8 cellular contexts compared by ENCODE assay signal in genomic region chr16:66905633-66906539, GRCh38. TPM values are rescaled to one million over a fixed set of nuclear protein-coding genes. Genes with fewer than 3 reads are reported as not detected.
DNase-seq lines count a peak whose midpoint lies in the region; ATAC-seq and TF ChIP-seq lines count a peak whose summit lies in the region.

No MANE protein-coding gene starts in this region.

- DNase-seq in CD4-positive, alpha-beta memory T cell = peak in 3 of 5 donors; percentile 40 to 44 (median 40)
- DNase-seq in Karpas-422 (peak; percentile 82), cerebellum (ENCODE audit: low spot score) (no peak), GM13976 (ENCODE audit: low spot score) (no peak), occipital lobe (lab: John Stamatoyannopoulos, UW) (no peak)
- DNase-seq in activated naive CD8-positive, alpha-beta T cell treated with anti-CD3 and anti-CD28 coated beads, Interleukin-2, amount 10 ng/mL, durations not matched to agents 7 days and 5 days = no peak
- no peak for DNase-seq in activated CD8-positive, alpha-beta memory T cell treated with anti-CD3 and anti-CD28 coated beads, Interleukin-2, amount 50 U/mL, for 4 hours

- WGBS in mesodermal cell (ENCODE audit: insufficient coverage in 2 of 2), 2 experiments = 89 to 91% methylated on average over 10 of the region's 11 CpGs

- H3K27ac Mint-ChIP-seq in CD4-positive, alpha-beta memory T cell = peak overlapping the region in 4 of 7 donors; percentile 74 to 80 (median 78)
- H3K27ac Mint-ChIP-seq in activated naive CD8-positive, alpha-beta T cell treated with anti-CD3 and anti-CD28 coated beads, Interleukin-2, amount 10 ng/mL, durations not matched to agents 7 days and 5 days = peak overlapping the region; percentile 82

- H3K27ac ChIP-seq in CD4-positive, alpha-beta memory T cell (ENCODE audit: low read depth, low read length) = no peak overlapping the region
- H3K27ac ChIP-seq in Karpas-422 (ENCODE audit: low read length) = no peak overlapping the region
- peak overlapping the region; percentile 78 for H3K27ac ChIP-seq in mesodermal cell (ENCODE audit: low read depth, low read length, severe bottlenecking)

- no peaks in the 10 kb centered on the region for H3K79me2 ChIP-seq in Karpas-422 (ENCODE audit: low read length)

- no peaks in the 10 kb centered on the region for H3K9me3 ChIP-seq in CD4-positive, alpha-beta memory T cell (ENCODE audit: control insufficient read depth in 1 of 2, low read length in 2 of 2)
- H3K9me3 ChIP-seq in Karpas-422 (ENCODE audit: low read length) (no peaks in the 10 kb centered on the region), mesodermal cell (ENCODE audit: control insufficient read depth, low read length) (no peaks in the 10 kb centered on the region)

- CTCF ChIA-PET in CD4-positive, alpha-beta memory T cell (lab: Charles Lee; ENCODE audit: partially characterized antibody) = interaction anchor here (1.7 kb wide), 1 partner anchor 10 kb away, joined by 4 read pairs; no protein-coding TSS in a partner anchor

- peaks cover 5 to 10% (median 8%) of the 10 kb centered on the region in 4 donors for H3K4me1 Mint-ChIP-seq in CD4-positive, alpha-beta memory T cell
- peaks cover 7% of the 10 kb centered on the region for H3K4me1 Mint-ChIP-seq in activated naive CD8-positive, alpha-beta T cell treated with anti-CD3 and anti-CD28 coated beads, Interleukin-2, amount 10 ng/mL, durations not matched to agents 7 days and 5 days

- no peak overlapping the region for H3K4me2 ChIP-seq in Karpas-422 (ENCODE audit: low read depth, low read length, poor library complexity, severe bottlenecking)

- no peaks in the 10 kb centered on the region for H4K20me1 ChIP-seq in Karpas-422 (ENCODE audit: insufficient read depth, low read depth, low read length)

- TF ChIP-seq CTCF in GM13976 (IDR thresholded peaks at IDR 0.05; ENCODE audit: borderline replicate concordance, control extremely low read depth, extremely low read depth, insufficient read depth, missing control alignments) = no peak

- peaks cover 11% of the 10 kb centered on the region for H3K4me1 ChIP-seq in CD4-positive, alpha-beta memory T cell (ENCODE audit: insufficient read depth, low read length)
- H3K4me1 ChIP-seq in Karpas-422 (ENCODE audit: low read length) (peaks cover 11% of the 10 kb centered on the region), mesodermal cell (ENCODE audit: control insufficient read depth, insufficient read depth, low read length, poor library complexity, severe bottlenecking) (peaks cover 35% of the 10 kb centered on the region)

- no peaks in the 10 kb centered on the region for H3K27me3 ChIP-seq in CD4-positive, alpha-beta memory T cell (ENCODE audit: insufficient read depth, low read length)
- no peaks in the 10 kb centered on the region for H3K27me3 ChIP-seq in Karpas-422 (ENCODE audit: low read length)

- no peaks in the 10 kb centered on the region for H3K9me3 Mint-ChIP-seq in CD4-positive, alpha-beta memory T cell
- H3K9me3 Mint-ChIP-seq in activated naive CD8-positive, alpha-beta T cell treated with anti-CD3 and anti-CD28 coated beads, Interleukin-2, amount 10 ng/mL, durations not matched to agents 7 days and 5 days = no peaks in the 10 kb centered on the region

- intact Hi-C loops in CD4-positive, alpha-beta memory T cell (cut with micrococcal nuclease) = no loop called here

- POLR2A ChIA-PET in CD4-positive, alpha-beta memory T cell (lab: Charles Lee; ENCODE audit: partially characterized antibody) = no interaction called here
- POLR2A ChIA-PET in activated naive CD8-positive, alpha-beta T cell treated with anti-CD3 and anti-CD28 coated beads, Interleukin-2, amount 10 ng/mL, durations not matched to agents 7 days and 5 days (lab: Charles Lee) = interaction anchor here (1.3 kb wide), 1 partner anchor 13 kb away, joined by 5 read pairs; no protein-coding TSS in a partner anchor

- H3K27me3 Mint-ChIP-seq in CD4-positive, alpha-beta memory T cell = no peaks in the 10 kb centered on the region
- no peaks in the 10 kb centered on the region for H3K27me3 Mint-ChIP-seq in activated naive CD8-positive, alpha-beta T cell treated with anti-CD3 and anti-CD28 coated beads, Interleukin-2, amount 10 ng/mL, durations not matched to agents 7 days and 5 days

- no peak overlapping the region for H3K4me3 Mint-ChIP-seq in CD4-positive, alpha-beta memory T cell
- H3K4me3 Mint-ChIP-seq in activated naive CD8-positive, alpha-beta T cell treated with anti-CD3 and anti-CD28 coated beads, Interleukin-2, amount 10 ng/mL, durations not matched to agents 7 days and 5 days = peak overlapping the region; percentile 41

- H3K36me3 ChIP-seq in CD4-positive, alpha-beta memory T cell (ENCODE audit: insufficient read depth, low read length) = no peaks in the 10 kb centered on the region
- no peaks in the 10 kb centered on the region for H3K36me3 ChIP-seq in Karpas-422 (ENCODE audit: insufficient read depth, low read length)
- H3K36me3 ChIP-seq in mesodermal cell (ENCODE audit: control insufficient read depth, insufficient read depth, low read length) = no peaks in the 10 kb centered on the region

- no peak overlapping the region for H3K4me3 ChIP-seq in CD4-positive, alpha-beta memory T cell (ENCODE audit: low read length in 2 of 2)
- H3K4me3 ChIP-seq in Karpas-422 (ENCODE audit: low read length) (no peak overlapping the region), mesodermal cell (ENCODE audit: extremely low read depth, insufficient read depth, low read length, poor library complexity, severe bottlenecking) (no peak overlapping the region)

- no peaks in the 10 kb centered on the region for H3K9me2 ChIP-seq in Karpas-422 (replicated peaks; ENCODE audit: insufficient read depth, low read length)

- no peak overlapping the region for H3K9ac ChIP-seq in Karpas-422 (ENCODE audit: low read length)

- peak; percentile 76 for ATAC-seq in activated naive CD8-positive, alpha-beta T cell treated with anti-CD3 and anti-CD28 coated beads, Interleukin-2, amount 10 ng/mL, durations not matched to agents 7 days and 5 days (ENCODE audit: low read depth)

- in situ Hi-C loops in GM13976 (cut with MboI; ENCODE audit: low sequenced_read_pairs, unreplicated experiment) = no loop called here

- no peak overlapping the region for H2AFZ ChIP-seq in Karpas-422 (ENCODE audit: low read length)

- H3K36me3 Mint-ChIP-seq in CD4-positive, alpha-beta memory T cell = no peaks in the 10 kb centered on the region
- H3K36me3 Mint-ChIP-seq in activated naive CD8-positive, alpha-beta T cell treated with anti-CD3 and anti-CD28 coated beads, Interleukin-2, amount 10 ng/mL, durations not matched to agents 7 days and 5 days = no peaks in the 10 kb centered on the region

RNA-seq across cellular contexts. Expression of gene CDH16, which starts 12.8 kb away (rescaled TPM):
- total RNA-seq in CD4-positive, alpha-beta memory T cell = not detected
- polyA plus RNA-seq in CD4-positive, alpha-beta memory T cell = not detected
- not detected in 2 replicates for total RNA-seq in Karpas-422 (2014; rRNA removed; shearing (Covaris generic); ENCODE audit: low replicate concordance)
- not detected for total RNA-seq in activated naive CD8-positive, alpha-beta T cell treated with anti-CD3 and anti-CD28 coated beads, Interleukin-2, amount 10 ng/mL, durations not matched to agents 7 days and 5 days
- not detected for polyA plus RNA-seq in mesodermal cell (2013, experiment 1 of 2)
- not detected for polyA plus RNA-seq in mesodermal cell (2013, experiment 2 of 2)
- total RNA-seq in cerebellum (not detected), occipital lobe (not detected)

RNA-seq across cellular contexts. Expression of gene RRAD, which starts 19.4 kb away (rescaled TPM):
- total RNA-seq in CD4-positive, alpha-beta memory T cell = under 1 TPM; 0.29 to 0.58 TPM
- polyA plus RNA-seq in CD4-positive, alpha-beta memory T cell = not detected
- total RNA-seq in Karpas-422 (2014; rRNA removed; shearing (Covaris generic); ENCODE audit: low replicate concordance) = not detected in 2 replicates
- total RNA-seq in activated naive CD8-positive, alpha-beta T cell treated with anti-CD3 and anti-CD28 coated beads, Interleukin-2, amount 10 ng/mL, durations not matched to agents 7 days and 5 days = under 1 TPM; 0.60 to 0.61 TPM
- polyA plus RNA-seq in mesodermal cell (2013, experiment 1 of 2) = 0.77 TPM
- 1.1 TPM for polyA plus RNA-seq in mesodermal cell (2013, experiment 2 of 2)
- total RNA-seq in cerebellum (1.1 TPM), occipital lobe (0.94 TPM)

RNA-seq across cellular contexts. Expression of gene PDP2, which starts 25.6 kb away (rescaled TPM):
- total RNA-seq in CD4-positive, alpha-beta memory T cell = 10 to 100 TPM; 16.3 to 19.3 TPM
- polyA plus RNA-seq in CD4-positive, alpha-beta memory T cell = 1 to 10 TPM; 2.4 to 4.0 TPM
- 7.7 and 11.7 TPM in 2 replicates for total RNA-seq in Karpas-422 (2014; rRNA removed; shearing (Covaris generic); ENCODE audit: low replicate concordance)
- 10 to 100 TPM; 26.6 TPM for total RNA-seq in activated naive CD8-positive, alpha-beta T cell treated with anti-CD3 and anti-CD28 coated beads, Interleukin-2, amount 10 ng/mL, durations not matched to agents 7 days and 5 days
- 11.2 TPM for polyA plus RNA-seq in mesodermal cell (2013, experiment 1 of 2)
- polyA plus RNA-seq in mesodermal cell (2013, experiment 2 of 2) = 12.0 TPM
- total RNA-seq in cerebellum (11.3 TPM), occipital lobe (9.2 TPM)

RNA-seq across cellular contexts. Expression of gene CIAO2B, which starts 28.3 kb away (rescaled TPM):
- 10 to 100 TPM; 72.7 to 75.0 TPM for total RNA-seq in CD4-positive, alpha-beta memory T cell
- 100 to 1,000 TPM; 128 to 150 TPM for polyA plus RNA-seq in CD4-positive, alpha-beta memory T cell
- 121 and 227 TPM in 2 replicates for total RNA-seq in Karpas-422 (2014; rRNA removed; shearing (Covaris generic); ENCODE audit: low replicate concordance)
- total RNA-seq in activated naive CD8-positive, alpha-beta T cell treated with anti-CD3 and anti-CD28 coated beads, Interleukin-2, amount 10 ng/mL, durations not matched to agents 7 days and 5 days = 100 to 1,000 TPM in 1 of 2 experiments, 10 to 100 TPM in 1; 98.0 to 106 TPM
- 117 TPM for polyA plus RNA-seq in mesodermal cell (2013, experiment 1 of 2)
- polyA plus RNA-seq in mesodermal cell (2013, experiment 2 of 2) = 97.9 TPM
- total RNA-seq in cerebellum (60.5 TPM), occipital lobe (80.5 TPM)

RNA-seq across cellular contexts. Expression of gene CES2, which starts 29.4 kb away (rescaled TPM):
- total RNA-seq in CD4-positive, alpha-beta memory T cell = 10 to 100 TPM; 46.5 to 51.0 TPM
- polyA plus RNA-seq in CD4-positive, alpha-beta memory T cell = 10 to 100 TPM; 25.4 to 30.4 TPM
- total RNA-seq in Karpas-422 (2014; rRNA removed; shearing (Covaris generic); ENCODE audit: low replicate concordance) = 13.3 and 34.8 TPM in 2 replicates
- 10 to 100 TPM; 45.4 to 46.4 TPM for total RNA-seq in activated naive CD8-positive, alpha-beta T cell treated with anti-CD3 and anti-CD28 coated beads, Interleukin-2, amount 10 ng/mL, durations not matched to agents 7 days and 5 days
- polyA plus RNA-seq in mesodermal cell (2013, experiment 1 of 2) = 16.8 TPM
- polyA plus RNA-seq in mesodermal cell (2013, experiment 2 of 2) = 17.1 TPM
- 32.0 TPM for total RNA-seq in cerebellum
- 24.6 TPM for total RNA-seq in occipital lobe

Comparison
In these comparisons a context has a peak if more than half of its experiments do, and no peak if none do; other contexts are left out.
1. DNase-seq: peak in CD4-positive, alpha-beta memory T cell (3 of 5) and Karpas-422 (single experiment); none in activated naive CD8-positive, alpha-beta T cell treated with anti-CD3 and anti-CD28 coated beads, Interleukin-2, amount 10 ng/mL, durations not matched to agents 7 days and 5 days (single experiment), cerebellum (single experiment), GM13976 (single experiment), occipital lobe (single experiment) and activated CD8-positive, alpha-beta memory T cell treated with anti-CD3 and anti-CD28 coated beads, Interleukin-2, amount 50 U/mL, for 4 hours (single experiment).